In genomic region chr2:227000123-227000522, GRCh38 we compare ENCODE assay signal across 14 cellular contexts.
DNase-seq lines count a peak whose midpoint lies in the region; ATAC-seq lines count a peak whose summit lies in the region.
"Had no signal": no experiment of that assay in that cellular context is flagged by ENCODE, and none has a peak within 500 bp of the region (broad histone marks: within the 10 kb centered on the region; RNA-seq: fewer than 3 reads in every experiment).

No MANE protein-coding gene starts in this region.

- no peaks in the 10 kb centered on the region for H3K9me3 Mint-ChIP-seq in memory B cell

- no peaks in the 10 kb centered on the region for H3K4me1 Mint-ChIP-seq in memory B cell
- H3K4me1 Mint-ChIP-seq: B cell; CD8-positive, alpha-beta memory T cell; H9 had no signal

- H3K27ac Mint-ChIP-seq in memory B cell, result peak overlapping the region; percentile 42
- H3K27ac Mint-ChIP-seq: B cell had no signal

- ATAC-seq in memory B cell (ENCODE audit: low read depth), result no peak

- H3K27me3 Mint-ChIP-seq in memory B cell, result no peaks in the 10 kb centered on the region
- H3K27me3 Mint-ChIP-seq: B cell; CD8-positive, alpha-beta memory T cell had no signal

- H3K4me3 Mint-ChIP-seq in memory B cell, result no peak overlapping the region
- H3K4me3 Mint-ChIP-seq: B cell; CD8-positive, alpha-beta memory T cell; H9 had no signal

- DNase-seq in NCI-H2171 treated with DMSO at 0.1 percent for 48 hours (lab: John Stamatoyannopoulos, UW) (peak; percentile 34), NCI-H2171 (lab: John Stamatoyannopoulos, UW) (no peak), NCI-H526 (lab: John Stamatoyannopoulos, UW) (peak; percentile 34 to 42), memory B cell (ENCODE audit: low spot score in 2 of 2) (no peak), NCI-H510A treated with DMSO at 0.1 percent for 48 hours (lab: John Stamatoyannopoulos, UW) (no peak)
- no peak for DNase-seq in stimulated activated CD4-positive, alpha-beta T cell treated with anti-CD3 and anti-CD28 coated beads, Interleukin-4, amount 100 ng/mL, for 4 hours
- DNase-seq: CD8-positive, alpha-beta memory T cell; COR-L47; DMS 273 treated with DMSO at 0.1 percent for 48 hours; DMS53; DND-41; EL; H9 had no signal

- H3K36me3 Mint-ChIP-seq in memory B cell, result peaks cover 39% of the 10 kb centered on the region

Comparison
In these comparisons a context has a peak if more than half of its experiments do, and no peak if none do; other contexts are left out.
1. DNase-seq: peak in NCI-H2171 treated with DMSO at 0.1 percent for 48 hours (single experiment) and NCI-H526 (2 of 2); none in NCI-H2171 (single experiment), memory B cell (0 of 2), stimulated activated CD4-positive, alpha-beta T cell treated with anti-CD3 and anti-CD28 coated beads, Interleukin-4, amount 100 ng/mL, for 4 hours (0 of 2) and NCI-H510A treated with DMSO at 0.1 percent for 48 hours (single experiment).